1 cellular context compared by ENCODE assay signal in the genomic region with DNA sequence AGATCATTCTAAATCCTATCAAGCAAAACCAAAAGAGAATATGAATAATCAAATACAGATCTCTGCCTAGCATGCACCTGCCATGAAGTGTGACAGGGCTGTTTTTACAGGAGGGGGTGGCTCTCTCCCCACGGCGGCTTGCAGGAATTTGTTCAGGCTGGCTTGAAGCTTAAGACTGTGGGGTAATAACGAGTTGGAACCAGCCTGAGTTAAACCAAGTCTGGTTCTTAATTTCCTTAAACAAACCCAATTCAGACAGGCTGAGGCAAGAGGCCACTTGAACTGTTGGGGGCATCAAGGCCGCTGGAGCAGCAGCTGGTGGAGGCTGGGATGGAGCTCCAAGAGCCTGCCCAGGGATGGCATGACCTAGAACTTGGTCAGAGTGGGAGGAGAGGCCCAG.
TF ChIP-seq lines count a peak whose summit lies in the region.

No MANE protein-coding gene starts in this region.

TF ChIP-seq in K562, 482 proteins besides CTCF, POLR2A, EP300 and RAD21:
- TF ChIP-seq SMAD1 (IDR thresholded peaks at IDR 0.05; ENCODE audit: low read depth, low read length, partially characterized antibody) = no peak
- no peak for TF ChIP-seq FOXJ3 (CRISPR knock-in tag; IDR thresholded peaks at IDR 0.05)
- no peak for TF ChIP-seq CAMTA2 (CRISPR knock-in tag; conservative IDR thresholded peaks at IDR 0.05)
- TF ChIP-seq HDAC3 (IDR thresholded peaks at IDR 0.05; ENCODE audit: borderline replicate concordance, partially characterized antibody) = no peak
- no peak for TF ChIP-seq NFIC (IDR thresholded peaks at IDR 0.05)
- TF ChIP-seq RHOXF2B (CRISPR knock-in tag; conservative IDR thresholded peaks at IDR 0.05) = no peak
- TF ChIP-seq SNRNP70 (optimal IDR thresholded peaks at IDR 0.05; ENCODE audit: low read depth, low read length) = no peak
- TF ChIP-seq FOS (IDR thresholded peaks at IDR 0.05; ENCODE audit: extremely low read depth, insufficient read length) = no peak
- no peak for TF ChIP-seq ZNF79 (CRISPR knock-in tag; IDR thresholded peaks at IDR 0.05; ENCODE audit: low read depth)
- TF ChIP-seq YBX1 (IDR thresholded peaks at IDR 0.05) = no peak
- TF ChIP-seq, protein P1, sequence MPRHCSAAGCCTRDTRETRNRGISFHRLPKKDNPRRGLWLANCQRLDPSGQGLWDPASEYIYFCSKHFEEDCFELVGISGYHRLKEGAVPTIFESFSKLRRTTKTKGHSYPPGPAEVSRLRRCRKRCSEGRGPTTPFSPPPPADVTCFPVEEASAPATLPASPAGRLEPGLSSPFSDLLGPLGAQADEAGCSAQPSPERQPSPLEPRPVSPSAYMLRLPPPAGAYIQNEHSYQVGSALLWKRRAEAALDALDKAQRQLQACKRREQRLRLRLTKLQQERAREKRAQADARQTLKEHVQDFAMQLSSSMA (CRISPR knock-in tag; IDR thresholded peaks at IDR 0.05) = no peak
- no peak for TF ChIP-seq BRF1 (IDR thresholded peaks at IDR 0.05; ENCODE audit: borderline replicate concordance, extremely low read depth, insufficient read length)
- no peak for TF ChIP-seq NCOR1 (IDR thresholded peaks at IDR 0.05)
- TF ChIP-seq BRCA1 (IDR thresholded peaks at IDR 0.05) = no peak
- no peak for TF ChIP-seq BRCA1 (CRISPR knock-in tag; IDR thresholded peaks at IDR 0.05)
- TF ChIP-seq SNIP1 (IDR thresholded peaks at IDR 0.05; ENCODE audit: low read depth) = no peak
- no peak for TF ChIP-seq POLR2H (tag; IDR thresholded peaks at IDR 0.05; ENCODE audit: low read depth)
- TF ChIP-seq, protein P2, sequence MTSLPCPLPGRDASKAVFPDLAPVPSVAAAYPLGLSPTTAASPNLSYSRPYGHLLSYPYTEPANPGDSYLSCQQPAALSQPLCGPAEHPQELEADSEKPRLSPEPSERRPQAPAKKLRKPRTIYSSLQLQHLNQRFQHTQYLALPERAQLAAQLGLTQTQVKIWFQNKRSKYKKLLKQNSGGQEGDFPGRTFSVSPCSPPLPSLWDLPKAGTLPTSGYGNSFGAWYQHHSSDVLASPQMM (CRISPR knock-in tag; IDR thresholded peaks at IDR 0.05) = no peak
- TF ChIP-seq ZNF384 (IDR thresholded peaks at IDR 0.05; ENCODE audit: low read depth, low read length) = no peak
